In the genomic region with DNA sequence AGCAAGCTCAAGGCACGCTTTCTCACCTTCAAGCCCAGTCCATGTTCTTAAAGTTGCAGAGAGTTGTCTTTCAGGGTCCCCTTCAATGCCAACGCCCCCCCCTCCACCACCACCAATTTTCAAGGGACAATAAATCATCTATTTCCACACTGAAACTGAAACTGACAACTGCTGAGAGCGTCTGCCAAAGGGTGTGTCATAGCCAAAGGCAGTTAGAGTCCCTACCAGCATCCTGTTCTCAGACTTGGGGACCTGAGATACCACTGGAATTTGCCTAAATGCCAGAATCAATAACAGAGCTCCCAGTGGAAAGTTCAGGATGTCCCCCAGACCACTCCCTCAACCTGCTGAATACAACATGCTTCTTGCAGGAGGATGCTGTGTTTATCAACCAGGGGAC, we compare ENCODE assay signal across 1 cellular context.
TF ChIP-seq lines count a peak whose summit lies in the region.

No MANE protein-coding gene starts in this region.

TF ChIP-seq in IMR-90, 13 proteins besides CTCF, POLR2A, EP300 and RAD21:
- TF ChIP-seq SMC3 (IDR thresholded peaks at IDR 0.05; ENCODE audit: low read depth, low read length) (no peak), RCOR1 (IDR thresholded peaks at IDR 0.05; ENCODE audit: insufficient replicate concordance, low read length) (no peak), BHLHE40 (IDR thresholded peaks at IDR 0.05; ENCODE audit: low read depth, low read length) (no peak), FOS (IDR thresholded peaks at IDR 0.05; ENCODE audit: low read depth, low read length) (no peak), MAFK (IDR thresholded peaks at IDR 0.05; ENCODE audit: low read depth, low read length) (no peak), NFE2L2 (IDR thresholded peaks at IDR 0.05; ENCODE audit: low read depth, low read length) (no peak), MAZ (IDR thresholded peaks at IDR 0.05; ENCODE audit: borderline replicate concordance, low read depth, low read length) (no peak), MXI1 (IDR thresholded peaks at IDR 0.05; ENCODE audit: borderline replicate concordance, low read depth, low read length) (no peak), CEBPB (IDR thresholded peaks at IDR 0.05; ENCODE audit: low read depth, low read length) (no peak)
